10 cellular contexts compared by ENCODE assay signal in the genomic region with DNA sequence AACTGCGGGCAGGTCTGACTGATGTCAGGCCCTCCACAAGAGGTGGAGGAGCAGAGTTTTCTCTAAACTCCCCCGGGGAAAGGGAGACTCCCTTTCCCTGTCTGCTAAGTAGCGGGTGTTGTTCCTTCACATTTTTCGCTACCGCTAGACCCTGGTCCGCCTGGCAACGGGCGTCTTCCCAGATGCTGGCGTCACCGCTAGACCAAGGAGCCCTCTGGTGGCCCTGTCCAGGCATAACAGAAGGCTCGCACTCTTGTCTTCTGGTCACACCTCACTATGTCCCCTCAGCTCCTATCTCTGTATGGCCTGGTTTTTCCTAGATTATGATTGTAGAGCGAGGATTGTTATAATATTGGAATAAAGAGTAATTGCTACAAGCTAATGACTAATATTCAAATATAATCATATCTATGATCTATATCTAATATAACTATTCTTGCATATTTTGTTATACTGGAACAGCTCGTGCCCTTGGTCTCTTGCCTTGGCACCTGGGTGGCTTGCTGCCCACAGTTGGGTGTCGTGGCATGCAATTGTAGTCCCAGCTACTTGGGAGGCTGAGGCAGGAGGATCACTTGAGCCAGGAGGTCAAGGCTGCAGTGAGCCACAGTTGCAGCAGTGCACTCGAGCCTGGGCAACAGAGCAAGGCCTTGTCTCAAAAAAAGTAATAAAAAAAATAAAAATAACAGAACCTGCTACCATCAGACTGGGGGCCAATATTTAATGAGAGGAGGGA. TPM values are rescaled to one million over a fixed set of nuclear protein-coding genes. Genes with fewer than 3 reads are reported as not detected.
A peak's percentile ranks its signal among the peaks of the same experiment; 100 is the strongest.
DNase-seq lines count a peak whose midpoint lies in the region; ATAC-seq and TF ChIP-seq lines count a peak whose summit lies in the region.
"Not testable (repeated sequence)": the region's sequence is repeated elsewhere in the genome, so short reads cannot be mapped to it uniquely, and the experiment has no call there.
"Had no signal": no experiment of that assay in that cellular context is flagged by ENCODE, and none has a peak within 500 bp of the region (broad histone marks: within the 10 kb centered on the region; RNA-seq: fewer than 3 reads in every experiment).

No MANE protein-coding gene starts in this region.

- H2AK5ac ChIP-seq in mesendoderm (ENCODE audit: low read length): not testable (repeated sequence)

- not testable (repeated sequence) for H3K4me1 Mint-ChIP-seq in activated CD8-positive, alpha-beta T cell treated with anti-CD3 and anti-CD28 coated beads for 36 hours (ENCODE audit: low read depth)

- TF ChIP-seq POLR2A in heart left ventricle (IDR thresholded peaks at IDR 0.05); thyroid gland (IDR thresholded peaks at IDR 0.05): not testable (repeated sequence)

- H3K4me3 Mint-ChIP-seq in activated CD8-positive, alpha-beta T cell treated with anti-CD3 and anti-CD28 coated beads for 36 hours: not testable (repeated sequence)

- H3K9me3 ChIP-seq in BE2C, heart left ventricle, thyroid gland: not testable (repeated sequence)

- not testable (repeated sequence) for H3K4me1 ChIP-seq in BE2C; mesendoderm (ENCODE audit: control insufficient read depth, low read depth, low read length); thyroid gland
- H3K4me1 ChIP-seq in heart left ventricle: peaks cover 0 to 16% (median 0%) of the 10 kb centered on the region in 12 donors

- H3K4ac ChIP-seq in mesendoderm (ENCODE audit: low read depth, low read length): not testable (repeated sequence)

- not testable (repeated sequence) for ATAC-seq in activated CD8-positive, alpha-beta T cell treated with anti-CD3 and anti-CD28 coated beads for 36 hours; heart left ventricle

- intact Hi-C loops in activated CD8-positive, alpha-beta T cell treated with anti-CD3 and anti-CD28 coated beads for 36 hours (cut with micrococcal nuclease); heart left ventricle (cut with DNase I); thyroid gland (cut with DNase I): not testable (repeated sequence)

- POLR2A ChIA-PET in activated CD8-positive, alpha-beta T cell treated with anti-CD3 and anti-CD28 coated beads for 36 hours (lab: Charles Lee): not testable (repeated sequence)

- not testable (repeated sequence) for H3K27ac ChIP-seq in heart left ventricle; mesendoderm (ENCODE audit: low read depth, low read length); thyroid gland

- H3K27ac Mint-ChIP-seq in activated CD8-positive, alpha-beta T cell treated with anti-CD3 and anti-CD28 coated beads for 36 hours: not testable (repeated sequence)

- not testable (repeated sequence) for H3K27me3 Mint-ChIP-seq in activated CD8-positive, alpha-beta T cell treated with anti-CD3 and anti-CD28 coated beads for 36 hours

- H3K36me3 Mint-ChIP-seq in activated CD8-positive, alpha-beta T cell treated with anti-CD3 and anti-CD28 coated beads for 36 hours (ENCODE audit: low read depth): peaks cover 16% of the 10 kb centered on the region

- WGBS in heart left ventricle, 4 donors: 30 to 57% (median 31%) methylated on average over 7 to 15 of the region's 15 CpGs
- no CpG with 5 or more reads among the region's 15 CpGs for WGBS in mesendoderm (ENCODE audit: extremely low coverage, insufficient coverage, low lambda C conversion rate)
- WGBS in thyroid gland, 2 donors: 39 to 44% methylated on average over 15 of the region's 15 CpGs

- DNase-seq in BE2C (peak; percentile 54), NCI-H748 (lab: John Stamatoyannopoulos, UW; ENCODE audit: unreplicated experiment) (peak; percentile 35), dermis blood vessel endothelial cell (peak; percentile 53), heart left ventricle (peak in 2 of 5 donors; percentile 25 to 32), mesendoderm (peak; percentile 63), thyroid gland (peak; percentile 55 to 59)
- not testable (repeated sequence) for DNase-seq in GM13977 (ENCODE audit: low spot score); activated CD8-positive, alpha-beta T cell treated with anti-CD3 and anti-CD28 coated beads for 36 hours

- in situ Hi-C loops in GM13977 (cut with MboI; ENCODE audit: low pct_unique_long_range_greater_than_20kb, low sequenced_read_pairs, unreplicated experiment): not testable (repeated sequence)

- not testable (repeated sequence) for H3K18ac ChIP-seq in mesendoderm (ENCODE audit: low read length)

- not testable (repeated sequence) for H3K9me3 Mint-ChIP-seq in activated CD8-positive, alpha-beta T cell treated with anti-CD3 and anti-CD28 coated beads for 36 hours

- not testable (repeated sequence) for H3K79me1 ChIP-seq in mesendoderm (ENCODE audit: low read length)

- not testable (repeated sequence) for H2BK5ac ChIP-seq in mesendoderm (ENCODE audit: low read length)

- not testable (repeated sequence) for H4K5ac ChIP-seq in mesendoderm (ENCODE audit: low read length)

- H3K36me3 ChIP-seq in BE2C: peaks cover 30% of the 10 kb centered on the region
- peaks cover 0 to 73% (median 53%) of the 10 kb centered on the region in 9 donors for H3K36me3 ChIP-seq in heart left ventricle
- peaks cover 11% of the 10 kb centered on the region for H3K36me3 ChIP-seq in mesendoderm (ENCODE audit: control insufficient read depth, insufficient read depth, low read length)
- peaks cover 20 to 37% of the 10 kb centered on the region in 2 donors for H3K36me3 ChIP-seq in thyroid gland

- not testable (repeated sequence) for H3K27me3 ChIP-seq in BE2C; heart left ventricle; mesendoderm (ENCODE audit: insufficient read depth, low read length, poor library complexity); thyroid gland

- H3K79me2 ChIP-seq in mesendoderm (ENCODE audit: control insufficient read depth, insufficient read depth, low read length): not testable (repeated sequence)

- H2BK120ac ChIP-seq in mesendoderm (ENCODE audit: low read depth, low read length): not testable (repeated sequence)

- H3K4me3 ChIP-seq in BE2C (ENCODE audit: low read depth, low read length); heart left ventricle; mesendoderm (ENCODE audit: low read length); thyroid gland (replicated peaks in 1 of 3): not testable (repeated sequence)

- not testable (repeated sequence) for H3K9ac ChIP-seq in mesendoderm (ENCODE audit: low read length)

- H4K8ac ChIP-seq in mesendoderm (ENCODE audit: low read depth, low read length): not testable (repeated sequence)

- CTCF ChIA-PET in activated CD8-positive, alpha-beta T cell treated with anti-CD3 and anti-CD28 coated beads for 36 hours (lab: Charles Lee): interaction anchor here (1.4 to 1.6 kb wide), 2 partner anchors 12 to 39 kb away, joined by 3 to 4 read pairs; no protein-coding TSS in a partner anchor

- TF ChIP-seq CTCF in BE2C (IDR thresholded peaks at IDR 0.05; ENCODE audit: low read depth, low read length): peak; percentile 47
- TF ChIP-seq CTCF in GM13977 (IDR thresholded peaks at IDR 0.05; ENCODE audit: extremely low read depth, insufficient read depth, missing control alignments): peak; percentile 12
- peak; percentile 45 for TF ChIP-seq CTCF in activated CD8-positive, alpha-beta T cell treated with anti-CD3 and anti-CD28 coated beads for 36 hours (IDR thresholded peaks at IDR 0.05)
- peak; percentile 38 to 58 (median 50) for TF ChIP-seq CTCF in heart left ventricle (IDR thresholded peaks at IDR 0.05)
- peak in 5 of 6 experiments; percentile 14 to 53 (median 38) for TF ChIP-seq CTCF in thyroid gland (IDR thresholded peaks at IDR 0.05)

- H3K4me2 ChIP-seq in mesendoderm (ENCODE audit: low read length): not testable (repeated sequence)

- not testable (repeated sequence) for H3K23ac ChIP-seq in mesendoderm (ENCODE audit: low read length)

- H2BK15ac ChIP-seq in mesendoderm (replicated peaks; ENCODE audit: low read depth): not testable (repeated sequence)

- H3K56ac ChIP-seq in mesendoderm (ENCODE audit: low read length): not testable (repeated sequence)

RNA-seq across cellular contexts. Expression of gene NELFB, which starts 7.2 kb away (rescaled TPM):
- polyA plus RNA-seq in BE2C (2012; ENCODE audit: insufficient read depth, insufficient read length, low read depth): 204 TPM
- total RNA-seq in activated CD8-positive, alpha-beta T cell treated with anti-CD3 and anti-CD28 coated beads for 36 hours: 10 to 100 TPM; 50.9 to 54.3 TPM
- 55.3 and 83.7 TPM in 2 replicates for total RNA-seq in dermis blood vessel endothelial cell
- 10 to 100 TPM; 32.5 to 55.5 (median 38.1) TPM for total RNA-seq in heart left ventricle
- 10 to 100 TPM; 31.4 to 77.8 TPM for polyA plus RNA-seq in heart left ventricle
- 39.7 TPM for polyA plus RNA-seq in mesendoderm (2013, experiment 1 of 2)
- polyA plus RNA-seq in mesendoderm (2013, experiment 2 of 2): 39.7 TPM
- total RNA-seq in thyroid gland: 10 to 100 TPM; 29.8 to 39.1 (median 32.4) TPM

RNA-seq across cellular contexts. Expression of gene STPG3, which starts 11.3 kb away (rescaled TPM):
- polyA plus RNA-seq in BE2C (2012; ENCODE audit: insufficient read depth, insufficient read length, low read depth): not detected
- not detected for total RNA-seq in activated CD8-positive, alpha-beta T cell treated with anti-CD3 and anti-CD28 coated beads for 36 hours
- total RNA-seq in dermis blood vessel endothelial cell: 0.34 TPM in 1 of 2 replicates, not detected in the other
- under 1 TPM in 2 of 9 donors, not detected in 7; 0.23 to 0.31 TPM for total RNA-seq in heart left ventricle
- polyA plus RNA-seq in heart left ventricle: under 1 TPM in 1 of 2 donors, not detected in 1; 0.61 TPM
- polyA plus RNA-seq in mesendoderm (2013, experiment 1 of 2): 0.14 TPM
- 0.15 TPM for polyA plus RNA-seq in mesendoderm (2013, experiment 2 of 2)
- total RNA-seq in thyroid gland: not detected
- total RNA-seq: activated B cell treated with CpG ODN at 0.5 μM for 24 hours had no signal

RNA-seq across cellular contexts. Expression of gene TOR4A, which starts 15.2 kb away (rescaled TPM):
- 9.9 TPM for polyA plus RNA-seq in BE2C (2012; ENCODE audit: insufficient read depth, insufficient read length, low read depth)
- 1 to 10 TPM; 2.9 to 3.0 TPM for total RNA-seq in activated CD8-positive, alpha-beta T cell treated with anti-CD3 and anti-CD28 coated beads for 36 hours
- total RNA-seq in dermis blood vessel endothelial cell: 29.8 and 46.0 TPM in 2 replicates
- 10 to 100 TPM; 14.0 to 46.4 (median 18.5) TPM for total RNA-seq in heart left ventricle
- polyA plus RNA-seq in heart left ventricle: 10 to 100 TPM in 1 of 2 donors, 1 to 10 TPM in 1; 6.6 to 16.3 TPM
- 4.1 TPM for polyA plus RNA-seq in mesendoderm (2013, experiment 1 of 2)
- 4.0 TPM for polyA plus RNA-seq in mesendoderm (2013, experiment 2 of 2)
- 10 to 100 TPM; 10.8 to 14.7 (median 12.0) TPM for total RNA-seq in thyroid gland

RNA-seq across cellular contexts. Expression of gene TUBB4B, which starts 21.3 kb away (rescaled TPM):
- polyA plus RNA-seq in BE2C (2012; ENCODE audit: insufficient read depth, insufficient read length, low read depth): 604 TPM
- total RNA-seq in activated CD8-positive, alpha-beta T cell treated with anti-CD3 and anti-CD28 coated beads for 36 hours: 100 to 1,000 TPM; 228 to 230 TPM
- 128 and 305 TPM in 2 replicates for total RNA-seq in dermis blood vessel endothelial cell
- 100 to 1,000 TPM; 244 to 769 (median 456) TPM for total RNA-seq in heart left ventricle
- 100 to 1,000 TPM; 705 to 900 TPM for polyA plus RNA-seq in heart left ventricle
- 288 TPM for polyA plus RNA-seq in mesendoderm (2013, experiment 1 of 2)
- polyA plus RNA-seq in mesendoderm (2013, experiment 2 of 2): 285 TPM
- 100 to 1,000 TPM; 181 to 757 (median 487) TPM for total RNA-seq in thyroid gland

RNA-seq across cellular contexts. Expression of gene SLC34A3, which starts 31.6 kb away (rescaled TPM):
- 0.54 TPM for polyA plus RNA-seq in BE2C (2012; ENCODE audit: insufficient read depth, insufficient read length, low read depth)
- not detected for total RNA-seq in activated CD8-positive, alpha-beta T cell treated with anti-CD3 and anti-CD28 coated beads for 36 hours
- total RNA-seq in dermis blood vessel endothelial cell (not detected in 2 replicates), heart left ventricle (not detected), thyroid gland (under 1 TPM in 1 of 4 donors, not detected in 3; 0.33 TPM)
- not detected for polyA plus RNA-seq in heart left ventricle
- 0.03 TPM for polyA plus RNA-seq in mesendoderm (2013, experiment 1 of 2)
- polyA plus RNA-seq in mesendoderm (2013, experiment 2 of 2): 0.01 TPM
- total RNA-seq: activated B cell treated with CpG ODN at 0.5 μM for 24 hours, omental fat pad had no signal
